Comparison of ENCODE assay signal across 10 cellular contexts in the genomic region with DNA sequence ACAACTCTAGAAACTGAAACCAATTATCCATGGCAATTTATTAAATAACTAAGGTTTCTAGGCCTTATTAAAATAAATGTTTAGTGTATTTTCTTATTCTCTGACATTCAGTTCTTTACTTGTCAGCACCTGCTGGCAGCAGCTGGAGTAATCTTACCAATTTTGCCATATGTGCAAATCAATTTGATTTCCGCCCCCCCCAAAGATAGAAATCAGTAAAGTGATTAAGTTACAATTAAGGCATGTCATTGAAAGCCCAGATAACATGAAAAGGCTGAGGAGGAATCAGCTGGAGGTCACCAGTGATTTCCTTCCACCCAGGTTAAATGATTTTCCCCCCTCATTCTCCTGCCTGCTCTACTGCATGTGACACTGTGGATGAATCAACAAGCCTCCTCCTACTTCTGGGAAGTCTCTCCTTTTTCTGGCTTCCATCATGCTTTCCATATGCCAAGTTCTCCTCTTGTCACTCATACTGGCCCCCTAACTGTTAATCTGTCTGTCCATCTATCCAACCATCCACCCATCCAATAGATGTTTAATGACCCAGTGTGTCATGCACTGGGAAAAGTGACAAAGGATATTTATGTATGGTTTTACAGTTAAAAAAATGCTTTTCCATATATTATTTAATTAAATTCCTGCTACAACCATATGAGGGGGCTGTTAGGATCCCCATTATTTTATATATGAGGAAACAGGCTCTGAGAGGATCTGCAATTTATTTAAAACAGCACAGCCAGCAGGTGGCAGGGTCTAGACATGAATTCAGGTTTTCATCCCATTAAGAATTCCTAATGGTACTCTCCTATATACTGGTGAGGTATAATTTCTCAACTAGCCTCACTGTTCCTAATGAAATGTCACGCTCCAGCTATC.
A peak's percentile ranks its signal among the peaks of the same experiment; 100 is the strongest.
DNase-seq lines count a peak whose midpoint lies in the region; ATAC-seq and TF ChIP-seq lines count a peak whose summit lies in the region.
"Had no signal": no experiment of that assay in that cellular context is flagged by ENCODE, and none has a peak within 500 bp of the region (broad histone marks: within the 10 kb centered on the region; RNA-seq: fewer than 3 reads in every experiment).

No MANE protein-coding gene starts in this region.

- 0 out of 2 replicates have a peak, but pooled peaks cover 2% of the 10 kb centered on the region for H3K36me3 ChIP-seq in HAP-1 (replicated peaks)
- no peaks in the 10 kb centered on the region for H3K36me3 ChIP-seq in breast epithelium
- H3K36me3 ChIP-seq in thyroid gland, result no peaks in the 10 kb centered on the region

- no peak overlapping the region for H3K27ac ChIP-seq in breast epithelium
- no peak overlapping the region for H3K27ac ChIP-seq in thyroid gland

- H3K27ac Mint-ChIP-seq in CD14-positive monocyte, result no peak overlapping the region
- H3K27ac Mint-ChIP-seq: IgD-negative memory B cell, memory B cell had no signal

- H3K4me3 Mint-ChIP-seq in CD14-positive monocyte, result no peak overlapping the region
- H3K4me3 Mint-ChIP-seq: memory B cell had no signal

- 83 to 95% methylated on average over 2 of the region's 2 CpGs for WGBS in thyroid gland, 2 donors

- peaks cover 0 to 2% (median 0%) of the 10 kb centered on the region in 3 donors for H3K27me3 Mint-ChIP-seq in CD14-positive monocyte (ENCODE audit: low read depth in 3 of 3)
- H3K27me3 Mint-ChIP-seq: IgD-negative memory B cell, memory B cell had no signal

- H3K9me3 ChIP-seq in HAP-1 (no peaks in the 10 kb centered on the region), breast epithelium (no peaks in the 10 kb centered on the region), thyroid gland (no peaks in the 10 kb centered on the region)

- TF ChIP-seq CTCF in CD14-positive monocyte (IDR thresholded peaks at IDR 0.05) (peak; percentile 74), breast epithelium (IDR thresholded peaks at IDR 0.05) (peak in 2 of 3 donors; percentile 56 to 61), thyroid gland (IDR thresholded peaks at IDR 0.05) (peak in 4 of 6 experiments; percentile 23 to 59 (median 54))

- H3K4me3 ChIP-seq in HAP-1, result no peak overlapping the region
- H3K4me3 ChIP-seq in breast epithelium, result no peak overlapping the region
- H3K4me3 ChIP-seq in thyroid gland (replicated peaks in 1 of 3), result no peak overlapping the region

- peaks cover 7 to 14% of the 10 kb centered on the region in 2 donors for H3K36me3 Mint-ChIP-seq in CD14-positive monocyte
- H3K36me3 Mint-ChIP-seq: IgD-negative memory B cell, memory B cell had no signal

- H3K27me3 ChIP-seq in HAP-1 (ENCODE audit: low read depth) (no peaks in the 10 kb centered on the region), breast epithelium (no peaks in the 10 kb centered on the region), thyroid gland (no peaks in the 10 kb centered on the region)

- no peaks in the 10 kb centered on the region for H3K9me3 Mint-ChIP-seq in CD14-positive monocyte
- H3K9me3 Mint-ChIP-seq: IgD-negative memory B cell, memory B cell had no signal

- in situ Hi-C loops in HAP-1 (cut with MboI; ENCODE audit: low sequenced_read_pairs), result loop anchor here (10.0 kb wide), 1 partner anchor 385 kb away; no protein-coding TSS in a partner anchor

- no peaks in the 10 kb centered on the region; the same call in 1 of the 2 replicates for H3K4me1 ChIP-seq in HAP-1
- no peaks in the 10 kb centered on the region for H3K4me1 ChIP-seq in breast epithelium
- peaks cover 0 to 3% of the 10 kb centered on the region in 2 donors for H3K4me1 ChIP-seq in thyroid gland

- TF ChIP-seq POLR2A in breast epithelium (IDR thresholded peaks at IDR 0.05) (no peak), thyroid gland (IDR thresholded peaks at IDR 0.05) (no peak)

- DNase-seq in CD14-positive monocyte (ENCODE audit: low spot score), result no peak
- DNase-seq in HAP-1 (ENCODE audit: low spot score in 2 of 2), result peak; percentile 57 to 60
- peak; percentile 7 for DNase-seq in NCI-H748 treated with DMSO at 0.1 percent for 48 hours (lab: John Stamatoyannopoulos, UW)
- no peak for DNase-seq in breast epithelium (ENCODE audit: low spot score in 2 of 2)
- peak; percentile 57 for DNase-seq in kidney tubule cell (ENCODE audit: low spot score)
- DNase-seq in thyroid gland, result peak; percentile 43 to 49
- no peak for DNase-seq in OCI-M2 (lab: John Stamatoyannopoulos, UW; ENCODE audit: unreplicated experiment)

- ATAC-seq in GM19452 (IDR thresholded peaks at IDR 0.05; ENCODE audit: unreplicated experiment), result no peak

- no peaks in the 10 kb centered on the region for H3K4me1 Mint-ChIP-seq in CD14-positive monocyte
- H3K4me1 Mint-ChIP-seq: memory B cell had no signal

- intact Hi-C loops in CD14-positive monocyte (cut with micrococcal nuclease), result loop anchor here (5.0 to 10.0 kb wide), 4 partner anchors 115 to 285 kb away; a partner anchor contains a TSS
- intact Hi-C loops in breast epithelium (cut with DNase I; ENCODE audit: low total_unique reads), result loop anchor here (10.0 kb wide), 1 partner anchor 275 kb away; no protein-coding TSS in a partner anchor
- intact Hi-C loops in thyroid gland (cut with DNase I), result loop anchor here (5.0 kb wide), 1 partner anchor 282 kb away; no protein-coding TSS in a partner anchor

Comparison
In these comparisons a context has a peak if more than half of its experiments do, and no peak if none do; other contexts are left out.
1. DNase-seq: peak in HAP-1 (2 of 2), NCI-H748 treated with DMSO at 0.1 percent for 48 hours (single experiment), kidney tubule cell (single experiment) and thyroid gland (2 of 2); none in CD14-positive monocyte (single experiment), breast epithelium (0 of 2) and OCI-M2 (single experiment).
2. Peak in every context shown above with its lines, with median percentiles within 50 percentile points of each other: CTCF ChIP-seq.